In the genomic region with DNA sequence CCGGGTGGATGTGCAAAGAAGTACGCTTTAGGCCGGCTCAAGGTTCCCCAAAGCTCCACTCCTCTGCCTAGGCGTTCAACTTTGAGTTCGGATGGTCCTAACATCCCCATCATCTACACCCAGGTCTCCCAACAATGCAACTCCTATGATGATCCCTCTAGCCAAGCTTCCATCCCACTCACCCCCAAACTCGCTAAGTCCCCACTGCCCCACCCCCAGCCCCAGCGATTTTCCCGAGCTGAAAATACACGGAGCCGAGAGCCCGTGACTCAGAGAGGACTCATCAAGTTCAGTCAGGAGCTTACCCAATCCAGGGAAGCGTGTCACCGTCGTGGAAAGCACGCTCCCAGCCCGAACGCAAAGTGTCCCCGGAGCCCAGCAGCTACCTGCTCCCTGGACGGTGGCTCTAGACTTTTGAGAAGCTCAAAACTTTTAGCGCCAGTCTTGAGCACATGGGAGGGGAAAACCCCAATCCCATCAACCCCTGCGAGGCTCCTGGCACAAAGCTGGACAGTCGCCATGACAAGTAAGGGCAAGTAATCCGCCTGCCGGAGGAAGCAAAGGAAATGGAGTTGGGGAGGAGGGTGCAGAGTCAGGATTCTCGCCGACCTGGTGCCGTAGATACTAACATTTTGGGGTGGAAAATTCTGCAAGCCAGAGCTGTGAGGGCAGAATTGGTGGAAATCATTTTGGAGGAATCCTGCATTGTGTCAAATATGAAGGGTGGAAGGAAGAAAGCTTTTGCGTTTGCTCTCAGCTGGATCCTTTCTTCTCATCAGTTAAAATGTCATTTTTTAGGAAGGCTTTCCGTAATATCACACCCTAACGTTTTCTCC, we compare ENCODE assay signal across 8 cellular contexts. TPM values are rescaled to one million over a fixed set of nuclear protein-coding genes. Genes with fewer than 3 reads are reported as not detected.
A peak's percentile ranks its signal among the peaks of the same experiment; 100 is the strongest.
DNase-seq lines count a peak whose midpoint lies in the region; ATAC-seq and TF ChIP-seq lines count a peak whose summit lies in the region.

A gene (minus strand): TSS at position 419 of the 836 bp plus-strand sequence. CDS start 10,896 bp downstream, outside the sequence.

- peak; percentile 27 to 91 (median 85) for DNase-seq in C1 segment of cervical spinal cord (lab: John Stamatoyannopoulos, UW)
- peak; percentile 98 for DNase-seq in GM23338 (ENCODE audit: low spot score)
- DNase-seq in NCI-H1694 treated with DMSO at 0.1 percent for 48 hours (lab: John Stamatoyannopoulos, UW), result peak; percentile 91
- DNase-seq in amniotic stem cell (lab: John Stamatoyannopoulos, UW), result peak; percentile 83
- peak; percentile 77 to 94 for DNase-seq in heart right ventricle
- peak; percentile 84 to 97 (median 90) for DNase-seq in posterior cingulate gyrus
- DNase-seq in transverse colon, result peak; percentile 92

- H3K27ac ChIP-seq in GM23338 (ENCODE audit: low read depth), result peak within 1 kb of the TSS; percentile 99
- peak within 1 kb of the TSS; percentile 84 to 97 (median 94) for H3K27ac ChIP-seq in heart right ventricle
- peak within 1 kb of the TSS; percentile 95 to 99 (median 98) for H3K27ac ChIP-seq in transverse colon

- 0 to 1% methylated on average over 30 of the region's 30 CpGs for WGBS in heart right ventricle, 2 donors
- WGBS in transverse colon (ENCODE audit: low coverage in 1 of 2), 2 donors, result 0% methylated on average over 6 to 30 of the region's 30 CpGs

- intact Hi-C loops in heart right ventricle (cut with DNase I), result loop anchor here in 8 of 10 donors (2.0 to 10.0 kb wide), 9 partner anchors 35 to 332 kb away; a partner anchor contains a TSS
- intact Hi-C loops in posterior cingulate gyrus (cut with DNase I), result loop anchor here (2.0 to 5.0 kb wide), 3 partner anchors 72 to 285 kb away; a partner anchor contains a TSS
- intact Hi-C loops in transverse colon (cut with DNase I; ENCODE audit: low total_unique reads), result loop anchor here (5.0 kb wide), 1 partner anchor 55 kb away; a partner anchor contains a TSS

- H3K4me2 ChIP-seq in GM23338, result peak within 1 kb of the TSS; percentile 98

- ATAC-seq in GM23338 (peak; percentile 72), heart right ventricle (peak; percentile 43 to 89 (median 82))

- peaks cover 24% of the 10 kb centered on the region for H4K20me1 ChIP-seq in GM23338 (replicated peaks; ENCODE audit: insufficient read depth)

- peak; percentile 87 for TF ChIP-seq POLR2A in transverse colon (IDR thresholded peaks at IDR 0.05)

- H3K4me1 ChIP-seq in GM23338 (ENCODE audit: insufficient read depth) (peaks cover 20% of the 10 kb centered on the region), heart right ventricle (peaks cover 6 to 36% (median 25%) of the 10 kb centered on the region in 9 donors), transverse colon (peaks cover 15 to 38% (median 25%) of the 10 kb centered on the region in 4 donors)

- H3K4me3 Mint-ChIP-seq in GM23338, result peak within 1 kb of the TSS; percentile 96
- peak within 1 kb of the TSS; percentile 95 for H3K4me3 Mint-ChIP-seq in T-helper 1 cell treated with Interleukin-12 subunit alpha and Interleukin-12 subunit beta and Interleukin-4 antibody, amounts not matched to agents 30 μg/mL and 1 μg/mL, for 36 hours

- H3F3A ChIP-seq in GM23338 (replicated peaks; ENCODE audit: low read depth), result peaks cover 20% of the 10 kb centered on the region

- peaks cover 60% of the 10 kb centered on the region for H3K79me2 ChIP-seq in GM23338 (replicated peaks; ENCODE audit: insufficient read depth)

- TF ChIP-seq EP300 in transverse colon (IDR thresholded peaks at IDR 0.05; ENCODE audit: low read depth), result no peak

- peaks cover 51% of the 10 kb centered on the region for H3K36me3 Mint-ChIP-seq in GM23338 (ENCODE audit: low read depth)
- peaks cover 22% of the 10 kb centered on the region for H3K36me3 Mint-ChIP-seq in T-helper 1 cell treated with Interleukin-12 subunit alpha and Interleukin-12 subunit beta and Interleukin-4 antibody, amounts not matched to agents 30 μg/mL and 1 μg/mL, for 36 hours (ENCODE audit: low read depth)

- peak within 1 kb of the TSS; percentile 33; the same call in 1 of the 2 replicates for H2AFZ ChIP-seq in GM23338

- no peaks in the 10 kb centered on the region for H3K9me3 ChIP-seq in heart right ventricle
- H3K9me3 ChIP-seq in transverse colon, result no peaks in the 10 kb centered on the region

- no peaks in the 10 kb centered on the region; the same call in 2 of the 3 replicates for H3K9me3 Mint-ChIP-seq in GM23338
- no peaks in the 10 kb centered on the region for H3K9me3 Mint-ChIP-seq in T-helper 1 cell treated with Interleukin-12 subunit alpha and Interleukin-12 subunit beta and Interleukin-4 antibody, amounts not matched to agents 30 μg/mL and 1 μg/mL, for 36 hours

- H3K4me3 ChIP-seq in GM23338, result peak within 1 kb of the TSS; percentile 94
- peak within 1 kb of the TSS; percentile 68 to 97 (median 80) for H3K4me3 ChIP-seq in heart right ventricle
- peak within 1 kb of the TSS; percentile 62 to 93 (median 82) for H3K4me3 ChIP-seq in transverse colon

- H3K27ac Mint-ChIP-seq in GM23338, result peak within 1 kb of the TSS; percentile 100
- H3K27ac Mint-ChIP-seq in T-helper 1 cell treated with Interleukin-12 subunit alpha and Interleukin-12 subunit beta and Interleukin-4 antibody, amounts not matched to agents 30 μg/mL and 1 μg/mL, for 36 hours, result peak within 1 kb of the TSS; percentile 98

- H3K27me3 ChIP-seq in GM23338 (ENCODE audit: insufficient read depth) (no peaks in the 10 kb centered on the region), heart right ventricle (no peaks in the 10 kb centered on the region), transverse colon (no peaks in the 10 kb centered on the region)

- no peaks in the 10 kb centered on the region for H3K9me2 ChIP-seq in GM23338 (ENCODE audit: insufficient read depth)

- peaks cover 31% of the 10 kb centered on the region for H3K4me1 Mint-ChIP-seq in GM23338
- H3K4me1 Mint-ChIP-seq in T-helper 1 cell treated with Interleukin-12 subunit alpha and Interleukin-12 subunit beta and Interleukin-4 antibody, amounts not matched to agents 30 μg/mL and 1 μg/mL, for 36 hours (ENCODE audit: low read depth), result peaks cover 28% of the 10 kb centered on the region

- H3K27me3 Mint-ChIP-seq in GM23338 (ENCODE audit: insufficient read depth, low read depth, poor library complexity), result peaks cover 39% of the 10 kb centered on the region
- no peaks in the 10 kb centered on the region for H3K27me3 Mint-ChIP-seq in T-helper 1 cell treated with Interleukin-12 subunit alpha and Interleukin-12 subunit beta and Interleukin-4 antibody, amounts not matched to agents 30 μg/mL and 1 μg/mL, for 36 hours (ENCODE audit: low read depth)

- TF ChIP-seq CTCF in GM23338 (conservative IDR thresholded peaks at IDR 0.05; ENCODE audit: low read depth in 2 of 2) (peak in 1 of 2 experiments; percentile 20; a peak in 1 of 4 replicates), heart right ventricle (IDR thresholded peaks at IDR 0.05) (no peak), transverse colon (IDR thresholded peaks at IDR 0.05) (no peak)

- in situ Hi-C loops in transverse colon (cut with MboI; ENCODE audit: low pct_ligation_motif_present in 1 of 4, low pct_unique_long_range_greater_than_20kb in 1 of 4, low sequenced_read_pairs in 3 of 4), result loop anchor here in 2 of 4 donors (5.0 to 10.0 kb wide), 2 partner anchors 52 to 55 kb away; a partner anchor contains a TSS

- no peaks in the 10 kb centered on the region for H3K36me3 ChIP-seq in GM23338 (ENCODE audit: insufficient read depth)
- H3K36me3 ChIP-seq in heart right ventricle, result peaks cover 0 to 34% (median 0%) of the 10 kb centered on the region in 9 donors
- no peaks in the 10 kb centered on the region for H3K36me3 ChIP-seq in transverse colon

TF ChIP-seq in GM23338, 12 proteins besides CTCF, POLR2A, EP300 and RAD21 (continues in another document):
- TF ChIP-seq, protein P1, sequence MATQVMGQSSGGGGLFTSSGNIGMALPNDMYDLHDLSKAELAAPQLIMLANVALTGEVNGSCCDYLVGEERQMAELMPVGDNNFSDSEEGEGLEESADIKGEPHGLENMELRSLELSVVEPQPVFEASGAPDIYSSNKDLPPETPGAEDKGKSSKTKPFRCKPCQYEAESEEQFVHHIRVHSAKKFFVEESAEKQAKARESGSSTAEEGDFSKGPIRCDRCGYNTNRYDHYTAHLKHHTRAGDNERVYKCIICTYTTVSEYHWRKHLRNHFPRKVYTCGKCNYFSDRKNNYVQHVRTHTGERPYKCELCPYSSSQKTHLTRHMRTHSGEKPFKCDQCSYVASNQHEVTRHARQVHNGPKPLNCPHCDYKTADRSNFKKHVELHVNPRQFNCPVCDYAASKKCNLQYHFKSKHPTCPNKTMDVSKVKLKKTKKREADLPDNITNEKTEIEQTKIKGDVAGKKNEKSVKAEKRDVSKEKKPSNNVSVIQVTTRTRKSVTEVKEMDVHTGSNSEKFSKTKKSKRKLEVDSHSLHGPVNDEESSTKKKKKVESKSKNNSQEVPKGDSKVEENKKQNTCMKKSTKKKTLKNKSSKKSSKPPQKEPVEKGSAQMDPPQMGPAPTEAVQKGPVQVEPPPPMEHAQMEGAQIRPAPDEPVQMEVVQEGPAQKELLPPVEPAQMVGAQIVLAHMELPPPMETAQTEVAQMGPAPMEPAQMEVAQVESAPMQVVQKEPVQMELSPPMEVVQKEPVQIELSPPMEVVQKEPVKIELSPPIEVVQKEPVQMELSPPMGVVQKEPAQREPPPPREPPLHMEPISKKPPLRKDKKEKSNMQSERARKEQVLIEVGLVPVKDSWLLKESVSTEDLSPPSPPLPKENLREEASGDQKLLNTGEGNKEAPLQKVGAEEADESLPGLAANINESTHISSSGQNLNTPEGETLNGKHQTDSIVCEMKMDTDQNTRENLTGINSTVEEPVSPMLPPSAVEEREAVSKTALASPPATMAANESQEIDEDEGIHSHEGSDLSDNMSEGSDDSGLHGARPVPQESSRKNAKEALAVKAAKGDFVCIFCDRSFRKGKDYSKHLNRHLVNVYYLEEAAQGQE (IDR thresholded peaks at IDR 0.05; ENCODE audit: unreplicated experiment), result no peak
- TF ChIP-seq CREB1 (CRISPR knock-in tag; IDR thresholded peaks at IDR 0.05; ENCODE audit: low read depth), result peak; percentile 53; the same call in 1 of the 2 replicates

RNA-seq across cellular contexts. Expression of the gene that starts here (rescaled TPM):
- total RNA-seq in GM23338 (2014; rRNA removed; shearing (Covaris generic)), result 154 and 178 TPM in 2 replicates
- polyA plus RNA-seq in GM23338 (2016; fragmentation: Nextera tagmentation; extraction: Ambion mirVana) (119 and 138 TPM in 2 replicates), heart right ventricle (1 to 10 TPM; 7.9 to 8.6 TPM)
- total RNA-seq in heart right ventricle (10 to 100 TPM in 9 of 10 donors, 1 to 10 TPM in 1; 8.2 to 29.1 (median 13.9) TPM), transverse colon (10 to 100 TPM; 27.9 to 49.7 (median 31.7) TPM)

Comparison
In these comparisons a context has a peak if more than half of its experiments do, and no peak if none do; other contexts are left out.
1. Peak in every context shown above with its lines: DNase-seq, ATAC-seq, H3K4me3 ChIP-seq and H3K27ac ChIP-seq.
2. RNA of the gene that starts here (polyA plus RNA-seq): 119 to 138 TPM in GM23338; 7.9 to 8.6 TPM in heart right ventricle; every median in the first group is over 10 times any median in the second.